3 cellular contexts compared by ENCODE assay signal in genomic region chr15:93062628-93063291, GRCh38. TPM values are rescaled to one million over a fixed set of nuclear protein-coding genes. Genes with fewer than 3 reads are reported as not detected.
"Had no signal": no experiment of that assay in that cellular context is flagged by ENCODE, and none has a peak within 500 bp of the region (broad histone marks: within the 10 kb centered on the region; RNA-seq: fewer than 3 reads in every experiment).

No MANE protein-coding gene starts in this region.

RNA-seq across cellular contexts. Expression of gene RGMA, which starts 26.3 kb away (rescaled TPM):
- total RNA-seq: activated B cell treated with CpG ODN at 0.5 μM for 24 hours; natural killer cell treated with Interleukin-12 subunit alpha and Interleukin-12 subunit beta and Interleukin-15 and Interleukin-18, amount 100 ng/mL, for 72 hours; T-helper 17 cell had no signal
